Comparison of ENCODE assay signal across 9 cellular contexts in genomic region chr2:191115391-191115790, GRCh38. TPM values are rescaled to one million over a fixed set of nuclear protein-coding genes. Genes with fewer than 3 reads are reported as not detected.
A peak's percentile ranks its signal among the peaks of the same experiment; 100 is the strongest.
DNase-seq lines count a peak whose midpoint lies in the region; ATAC-seq, FAIRE-seq and TF ChIP-seq lines count a peak whose summit lies in the region.
"Had no signal": no experiment of that assay in that cellular context is flagged by ENCODE, and none has a peak within 500 bp of the region (broad histone marks: within the 10 kb centered on the region; RNA-seq: fewer than 3 reads in every experiment).

No MANE protein-coding gene starts in this region.

- no peaks in the 10 kb centered on the region for H3K4me1 ChIP-seq in gastroesophageal sphincter

- 94% methylated on average over 2 of the region's 3 CpGs for WGBS in gastroesophageal sphincter (ENCODE audit: low coverage in 1 of 2), 2 donors

- H3K36me3 ChIP-seq in bronchial epithelial cell (ENCODE audit: control insufficient read depth, insufficient read depth, low read length) (no peaks in the 10 kb centered on the region), gastroesophageal sphincter (no peaks in the 10 kb centered on the region)

- DNase-seq in A172 (ENCODE audit: low spot score), result peak; percentile 35
- DNase-seq in T-helper 1 cell, result peak in 4 of 5 donors; percentile 31 to 81 (median 40)
- peak; percentile 88 for DNase-seq in bronchial epithelial cell (ENCODE audit: low read depth)
- no peak for DNase-seq in iPS-NIHi7 (ENCODE audit: extremely low spot score)
- no peak for DNase-seq in pons (ENCODE audit: low spot score)
- no peak for DNase-seq in NCI-H510A (lab: John Stamatoyannopoulos, UW)
- DNase-seq: effector CD8-positive, alpha-beta T cell had no signal

- no peak overlapping the region for H3K4me3 ChIP-seq in bronchial epithelial cell (ENCODE audit: low read depth, low read length)
- H3K4me3 ChIP-seq in gastroesophageal sphincter, result no peak overlapping the region

- peak; percentile 96 for FAIRE-seq in bronchial epithelial cell (lab: Jason Lieb, UNC)

- TF ChIP-seq CTCF in bronchial epithelial cell (IDR thresholded peaks at IDR 0.05; ENCODE audit: insufficient read depth, low read length, severe bottlenecking) (no peak), gastroesophageal sphincter (IDR thresholded peaks at IDR 0.05) (no peak)

- H3K9me3 ChIP-seq in gastroesophageal sphincter, result no peaks in the 10 kb centered on the region

- no peak overlapping the region for H3K27ac ChIP-seq in gastroesophageal sphincter

- H3K27me3 ChIP-seq in bronchial epithelial cell (ENCODE audit: control insufficient read depth, insufficient read depth, low read length) (no peaks in the 10 kb centered on the region), gastroesophageal sphincter (no peaks in the 10 kb centered on the region)

- no peak for TF ChIP-seq EP300 in gastroesophageal sphincter (IDR thresholded peaks at IDR 0.05)

- TF ChIP-seq POLR2A in gastroesophageal sphincter (IDR thresholded peaks at IDR 0.05), result no peak

- ATAC-seq in GM21529 (IDR thresholded peaks at IDR 0.05; ENCODE audit: unreplicated experiment), result peak; percentile 40
- ATAC-seq in gastroesophageal sphincter, result no peak

RNA-seq across cellular contexts. Expression of gene STAT4, which starts 35.4 kb away (rescaled TPM):
- total RNA-seq in A172 (2014; rRNA removed; shearing (Covaris generic)), result 0.55 and 0.93 TPM in 2 replicates
- total RNA-seq in bronchial epithelial cell, result 7.1 and 12.3 TPM in 2 replicates
- 1 to 10 TPM in 2 of 4 donors, under 1 TPM in 2; 0.39 to 4.8 (median 1.9) TPM for total RNA-seq in gastroesophageal sphincter

Comparison
In these comparisons a context has a peak if more than half of its experiments do, and no peak if none do; other contexts are left out.
1. DNase-seq: peak in A172 (single experiment), T-helper 1 cell (4 of 5) and bronchial epithelial cell (single experiment); none in iPS-NIHi7 (single experiment), pons (single experiment) and NCI-H510A (single experiment).